In the genomic region with DNA sequence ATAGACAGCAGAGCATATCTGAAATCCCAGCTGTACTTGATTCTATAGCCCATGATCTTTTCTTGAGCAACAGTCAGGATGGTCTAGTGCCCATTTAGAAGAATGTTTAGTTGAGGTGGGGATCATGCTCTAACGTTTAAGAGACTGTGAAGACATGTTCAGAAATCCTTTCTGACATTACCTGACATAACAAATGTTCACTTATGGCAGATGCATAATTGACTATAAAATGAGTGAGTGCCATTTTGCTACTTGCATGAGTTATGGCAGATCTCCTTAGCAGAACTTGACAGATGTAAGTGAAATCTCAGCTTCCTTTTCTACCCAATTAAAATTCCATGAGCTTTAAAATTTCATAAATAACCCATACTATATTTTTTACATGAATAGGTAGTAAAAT, we compare ENCODE assay signal across 10 cellular contexts.
"Had no signal": no experiment of that assay in that cellular context is flagged by ENCODE, and none has a peak within 500 bp of the region (broad histone marks: within the 10 kb centered on the region; RNA-seq: fewer than 3 reads in every experiment).

No MANE protein-coding gene starts in this region.

- H3K27ac ChIP-seq: GM23248 had no signal

- DNase-seq: GM23248, GOT3, H7, H9, HCEC 1CT, HFFc6 had no signal

- H3K9me3 ChIP-seq: HAP-1 had no signal

- H3K9ac ChIP-seq: GM23248 had no signal

- H2AFZ ChIP-seq: GM23248, GM23338 had no signal

- FAIRE-seq: H1 had no signal

- H3K4me1 ChIP-seq: HAP-1 had no signal

- H3K4me3 ChIP-seq: GM23248, GM23338, HAP-1 had no signal

- ATAC-seq: GM23338, HCT116 had no signal

- H3K4me2 ChIP-seq: GM23338 had no signal

- H3K36me3 ChIP-seq: HAP-1 had no signal
